1 cellular context compared by ENCODE assay signal in genomic region chr20:62242196-62242595, GRCh38.
TF ChIP-seq lines count a peak whose summit lies in the region.

No MANE protein-coding gene starts in this region.

TF ChIP-seq in endothelial cell of umbilical vein, 7 proteins besides CTCF, POLR2A, EP300 and RAD21:
- no peak for TF ChIP-seq MAX (IDR thresholded peaks at IDR 0.05; ENCODE audit: insufficient read depth, insufficient read length)
- TF ChIP-seq GATA2 (IDR thresholded peaks at IDR 0.05; ENCODE audit: insufficient read depth, insufficient read length, low read depth, low read length) = no peak
- no peak for TF ChIP-seq FOS (IDR thresholded peaks at IDR 0.05; ENCODE audit: borderline replicate concordance, insufficient read depth, low read length)
- TF ChIP-seq JUN (IDR thresholded peaks at IDR 0.05; ENCODE audit: borderline replicate concordance, insufficient read depth, insufficient read length, low read depth) = no peak
- no peak for TF ChIP-seq EZH2 (IDR thresholded peaks at IDR 0.05; ENCODE audit: borderline replicate concordance, low read depth, low read length, severe bottlenecking)
- no peak for TF ChIP-seq POLR2AphosphoS5 (IDR thresholded peaks at IDR 0.05; ENCODE audit: insufficient read depth, low read depth, low read length)
- TF ChIP-seq MYC (IDR thresholded peaks at IDR 0.05; ENCODE audit: low read depth, low read length) = no peak
